Comparison of ENCODE assay signal across 1 cellular context in the genomic region with DNA sequence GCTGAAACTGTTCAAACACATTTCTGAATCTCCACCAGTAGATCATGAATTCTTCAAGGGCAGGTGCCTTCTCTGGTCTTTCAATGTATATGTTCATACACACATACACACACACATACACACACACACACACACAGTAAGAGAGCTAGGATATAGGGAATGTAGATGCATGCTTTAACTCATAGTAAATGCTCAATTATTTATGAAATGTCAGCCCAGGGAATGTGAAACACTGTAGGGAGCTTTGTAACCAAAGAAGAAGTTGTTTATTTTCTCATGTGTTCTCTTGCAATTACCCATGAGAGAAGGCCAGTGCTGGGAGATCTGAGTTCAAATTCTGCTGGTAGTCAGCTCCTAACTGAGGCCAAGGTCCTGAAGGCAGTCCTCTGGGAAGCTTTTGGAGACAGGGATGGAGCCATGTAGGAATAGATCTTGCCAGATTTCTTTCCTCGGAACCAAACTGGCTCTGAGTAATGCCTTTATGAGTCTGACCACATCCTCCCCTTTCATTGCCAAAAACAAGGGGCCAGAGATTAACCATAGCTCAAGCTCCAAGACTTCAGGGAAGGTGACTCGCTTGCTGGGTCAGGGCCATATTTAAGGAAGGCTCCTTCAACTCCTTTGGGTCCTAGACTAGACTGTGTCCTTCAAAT.
TF ChIP-seq lines count a peak whose summit lies in the region.

No MANE protein-coding gene starts in this region.

TF ChIP-seq in SK-N-SH, 30 proteins besides CTCF, POLR2A, EP300 and RAD21 (continued from another document):
- TF ChIP-seq, protein P1, sequence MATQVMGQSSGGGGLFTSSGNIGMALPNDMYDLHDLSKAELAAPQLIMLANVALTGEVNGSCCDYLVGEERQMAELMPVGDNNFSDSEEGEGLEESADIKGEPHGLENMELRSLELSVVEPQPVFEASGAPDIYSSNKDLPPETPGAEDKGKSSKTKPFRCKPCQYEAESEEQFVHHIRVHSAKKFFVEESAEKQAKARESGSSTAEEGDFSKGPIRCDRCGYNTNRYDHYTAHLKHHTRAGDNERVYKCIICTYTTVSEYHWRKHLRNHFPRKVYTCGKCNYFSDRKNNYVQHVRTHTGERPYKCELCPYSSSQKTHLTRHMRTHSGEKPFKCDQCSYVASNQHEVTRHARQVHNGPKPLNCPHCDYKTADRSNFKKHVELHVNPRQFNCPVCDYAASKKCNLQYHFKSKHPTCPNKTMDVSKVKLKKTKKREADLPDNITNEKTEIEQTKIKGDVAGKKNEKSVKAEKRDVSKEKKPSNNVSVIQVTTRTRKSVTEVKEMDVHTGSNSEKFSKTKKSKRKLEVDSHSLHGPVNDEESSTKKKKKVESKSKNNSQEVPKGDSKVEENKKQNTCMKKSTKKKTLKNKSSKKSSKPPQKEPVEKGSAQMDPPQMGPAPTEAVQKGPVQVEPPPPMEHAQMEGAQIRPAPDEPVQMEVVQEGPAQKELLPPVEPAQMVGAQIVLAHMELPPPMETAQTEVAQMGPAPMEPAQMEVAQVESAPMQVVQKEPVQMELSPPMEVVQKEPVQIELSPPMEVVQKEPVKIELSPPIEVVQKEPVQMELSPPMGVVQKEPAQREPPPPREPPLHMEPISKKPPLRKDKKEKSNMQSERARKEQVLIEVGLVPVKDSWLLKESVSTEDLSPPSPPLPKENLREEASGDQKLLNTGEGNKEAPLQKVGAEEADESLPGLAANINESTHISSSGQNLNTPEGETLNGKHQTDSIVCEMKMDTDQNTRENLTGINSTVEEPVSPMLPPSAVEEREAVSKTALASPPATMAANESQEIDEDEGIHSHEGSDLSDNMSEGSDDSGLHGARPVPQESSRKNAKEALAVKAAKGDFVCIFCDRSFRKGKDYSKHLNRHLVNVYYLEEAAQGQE (IDR thresholded peaks at IDR 0.05; ENCODE audit: low read depth, low read length) = no peak
- no peak for TF ChIP-seq CHD2 (IDR thresholded peaks at IDR 0.05; ENCODE audit: low read length, partially characterized antibody)
- TF ChIP-seq, protein P2, sequence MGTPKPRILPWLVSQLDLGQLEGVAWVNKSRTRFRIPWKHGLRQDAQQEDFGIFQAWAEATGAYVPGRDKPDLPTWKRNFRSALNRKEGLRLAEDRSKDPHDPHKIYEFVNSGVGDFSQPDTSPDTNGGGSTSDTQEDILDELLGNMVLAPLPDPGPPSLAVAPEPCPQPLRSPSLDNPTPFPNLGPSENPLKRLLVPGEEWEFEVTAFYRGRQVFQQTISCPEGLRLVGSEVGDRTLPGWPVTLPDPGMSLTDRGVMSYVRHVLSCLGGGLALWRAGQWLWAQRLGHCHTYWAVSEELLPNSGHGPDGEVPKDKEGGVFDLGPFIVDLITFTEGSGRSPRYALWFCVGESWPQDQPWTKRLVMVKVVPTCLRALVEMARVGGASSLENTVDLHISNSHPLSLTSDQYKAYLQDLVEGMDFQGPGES (IDR thresholded peaks at IDR 0.05; ENCODE audit: low read depth, low read length) = no peak
- TF ChIP-seq GATA2 (CRISPR knock-in tag; IDR thresholded peaks at IDR 0.05) = no peak
- TF ChIP-seq FOSL2 (IDR thresholded peaks at IDR 0.05; ENCODE audit: borderline replicate concordance, low read depth) = peak; percentile 73; the same call in 1 of the 2 replicates
- TF ChIP-seq, protein P3, sequence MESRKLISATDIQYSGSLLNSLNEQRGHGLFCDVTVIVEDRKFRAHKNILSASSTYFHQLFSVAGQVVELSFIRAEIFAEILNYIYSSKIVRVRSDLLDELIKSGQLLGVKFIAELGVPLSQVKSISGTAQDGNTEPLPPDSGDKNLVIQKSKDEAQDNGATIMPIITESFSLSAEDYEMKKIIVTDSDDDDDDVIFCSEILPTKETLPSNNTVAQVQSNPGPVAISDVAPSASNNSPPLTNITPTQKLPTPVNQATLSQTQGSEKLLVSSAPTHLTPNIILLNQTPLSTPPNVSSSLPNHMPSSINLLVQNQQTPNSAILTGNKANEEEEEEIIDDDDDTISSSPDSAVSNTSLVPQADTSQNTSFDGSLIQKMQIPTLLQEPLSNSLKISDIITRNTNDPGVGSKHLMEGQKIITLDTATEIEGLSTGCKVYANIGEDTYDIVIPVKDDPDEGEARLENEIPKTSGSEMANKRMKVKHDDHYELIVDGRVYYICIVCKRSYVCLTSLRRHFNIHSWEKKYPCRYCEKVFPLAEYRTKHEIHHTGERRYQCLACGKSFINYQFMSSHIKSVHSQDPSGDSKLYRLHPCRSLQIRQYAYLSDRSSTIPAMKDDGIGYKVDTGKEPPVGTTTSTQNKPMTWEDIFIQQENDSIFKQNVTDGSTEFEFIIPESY (IDR thresholded peaks at IDR 0.05; ENCODE audit: borderline replicate concordance, low read depth) = no peak
- peak; percentile 58; the same call in 1 of the 2 replicates for TF ChIP-seq POLR2AphosphoS5 (IDR thresholded peaks at IDR 0.05; ENCODE audit: low read depth, low read length)
- peak; percentile 89 for TF ChIP-seq TCF12 (IDR thresholded peaks at IDR 0.05)
- no peak for TF ChIP-seq NRF1 (IDR thresholded peaks at IDR 0.05; ENCODE audit: low read depth, low read length)
- TF ChIP-seq, protein P4, sequence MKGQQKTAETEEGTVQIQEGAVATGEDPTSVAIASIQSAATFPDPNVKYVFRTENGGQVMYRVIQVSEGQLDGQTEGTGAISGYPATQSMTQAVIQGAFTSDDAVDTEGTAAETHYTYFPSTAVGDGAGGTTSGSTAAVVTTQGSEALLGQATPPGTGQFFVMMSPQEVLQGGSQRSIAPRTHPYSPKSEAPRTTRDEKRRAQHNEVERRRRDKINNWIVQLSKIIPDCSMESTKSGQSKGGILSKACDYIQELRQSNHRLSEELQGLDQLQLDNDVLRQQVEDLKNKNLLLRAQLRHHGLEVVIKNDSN (IDR thresholded peaks at IDR 0.05; ENCODE audit: borderline replicate concordance, low read depth) = no peak
- no peak for TF ChIP-seq RCOR1 (IDR thresholded peaks at IDR 0.05; ENCODE audit: low read length)
- TF ChIP-seq YY1 (IDR thresholded peaks at IDR 0.05; ENCODE audit: low read depth) = 0 out of 2 replicates have a peak, but pooled peaks have one; percentile 15
- TF ChIP-seq TAF1 (IDR thresholded peaks at IDR 0.05; ENCODE audit: borderline replicate concordance, low read depth, low read length) = no peak
- TF ChIP-seq NFIC (IDR thresholded peaks at IDR 0.05; ENCODE audit: borderline replicate concordance) = peak; percentile 97
- TF ChIP-seq FOXM1 (IDR thresholded peaks at IDR 0.05; ENCODE audit: low read depth) = peak; percentile 64; the same call in 1 of the 2 replicates
- no peak for TF ChIP-seq ELF1 (IDR thresholded peaks at IDR 0.05)
